Comparison of ENCODE assay signal across 1 cellular context in genomic region chr6:6775074-6775473, GRCh38.
TF ChIP-seq lines count a peak whose summit lies in the region.

No MANE protein-coding gene starts in this region.

TF ChIP-seq in GM23338, 12 proteins besides CTCF, POLR2A, EP300 and RAD21 (continued from another document):
- TF ChIP-seq REST (IDR thresholded peaks at IDR 0.05; ENCODE audit: unreplicated experiment) (no peak), ZNF114 (CRISPR knock-in tag; IDR thresholded peaks at IDR 0.05) (no peak), CREB1 (CRISPR knock-in tag; IDR thresholded peaks at IDR 0.05; ENCODE audit: low read depth) (no peak), EZH2 (IDR thresholded peaks at IDR 0.05; ENCODE audit: low read depth, unreplicated experiment) (no peak), POLR2AphosphoS5 (IDR thresholded peaks at IDR 0.05; ENCODE audit: low read depth) (no peak)
